22 cellular contexts compared by ENCODE assay signal in genomic region chr6:53912661-53913060, GRCh38.
"Had no signal": no experiment of that assay in that cellular context is flagged by ENCODE, and none has a peak within 500 bp of the region (broad histone marks: within the 10 kb centered on the region; RNA-seq: fewer than 3 reads in every experiment).

No MANE protein-coding gene starts in this region.

- ATAC-seq: gastrocnemius medialis; left cardiac atrium; left ventricle myocardium superior; naive thymus-derived CD8-positive, alpha-beta T cell; stimulated activated naive B cell treated with anti-CD40 and anti-IgM and Interleukin-4, amounts not matched to agents 10 μg/mL and 1 μg/mL and 100 μg/mL, for 72 hours; stimulated activated naive CD8-positive, alpha-beta T cell treated with anti-CD3 and anti-CD28 coated beads, Interleukin-15, amount 100 ng/mL, for 72 hours had no signal

- H3K27ac ChIP-seq: colonic mucosa, gastrocnemius medialis, neutrophil, right atrium auricular region, sigmoid colon, skin epidermis, thyroid gland had no signal

- H3K27ac Mint-ChIP-seq: endodermal cell; immature natural killer cell; naive thymus-derived CD8-positive, alpha-beta T cell; stimulated activated naive B cell treated with anti-CD40 and anti-IgM and Interleukin-4, amounts not matched to agents 10 μg/mL and 1 μg/mL and 100 μg/mL, for 72 hours; stimulated activated naive CD8-positive, alpha-beta T cell treated with anti-CD3 and anti-CD28 coated beads, Interleukin-15, amount 100 ng/mL, for 72 hours; type B pancreatic cell had no signal

- H3K36me3 ChIP-seq: colonic mucosa, gastrocnemius medialis, right atrium auricular region had no signal

- H3K9me3 Mint-ChIP-seq: endodermal cell; immature natural killer cell; naive thymus-derived CD8-positive, alpha-beta T cell; stimulated activated naive B cell treated with anti-CD40 and anti-IgM and Interleukin-4, amounts not matched to agents 10 μg/mL and 1 μg/mL and 100 μg/mL, for 72 hours; stimulated activated naive CD8-positive, alpha-beta T cell treated with anti-CD3 and anti-CD28 coated beads, Interleukin-15, amount 100 ng/mL, for 72 hours; type B pancreatic cell had no signal

- H3K4me1 Mint-ChIP-seq: immature natural killer cell; naive thymus-derived CD8-positive, alpha-beta T cell; stimulated activated naive CD8-positive, alpha-beta T cell treated with anti-CD3 and anti-CD28 coated beads, Interleukin-15, amount 100 ng/mL, for 72 hours had no signal

- H3K4me3 ChIP-seq: colonic mucosa, gastrocnemius medialis, mucosa of descending colon, right atrium auricular region, sigmoid colon, skin epidermis, thyroid gland had no signal

- H3K27me3 Mint-ChIP-seq: naive thymus-derived CD8-positive, alpha-beta T cell; stimulated activated naive B cell treated with anti-CD40 and anti-IgM and Interleukin-4, amounts not matched to agents 10 μg/mL and 1 μg/mL and 100 μg/mL, for 72 hours; stimulated activated naive CD8-positive, alpha-beta T cell treated with anti-CD3 and anti-CD28 coated beads, Interleukin-15, amount 100 ng/mL, for 72 hours; type B pancreatic cell had no signal

- DNase-seq: cerebellar nuclear complex; colonic mucosa; dermis blood vessel endothelial cell; effector CD4-positive, alpha-beta T cell; endodermal cell; gastrocnemius medialis; glutamatergic neuron; immature natural killer cell; left cardiac atrium; left ventricle myocardium superior; mucosa of descending colon; naive thymus-derived CD8-positive, alpha-beta T cell; sigmoid colon; stimulated activated CD4-positive, alpha-beta T cell treated with anti-CD3 and anti-CD28 coated beads, Interleukin-2, amount 100 ng/mL, for 24 hours; stimulated activated CD4-positive, alpha-beta T cell treated with anti-CD3 and anti-CD28 coated beads, Interleukin-4, amount 100 ng/mL, for 4 hours; stimulated activated naive B cell treated with anti-CD40 and anti-IgM and Interleukin-4, amounts not matched to agents 10 μg/mL and 1 μg/mL and 100 μg/mL, for 72 hours; stimulated activated naive CD8-positive, alpha-beta T cell treated with anti-CD3 and anti-CD28 coated beads, Interleukin-15, amount 100 ng/mL, for 72 hours; thyroid gland had no signal

- H3K4me3 Mint-ChIP-seq: endodermal cell; immature natural killer cell; naive thymus-derived CD8-positive, alpha-beta T cell; stimulated activated naive B cell treated with anti-CD40 and anti-IgM and Interleukin-4, amounts not matched to agents 10 μg/mL and 1 μg/mL and 100 μg/mL, for 72 hours; stimulated activated naive CD8-positive, alpha-beta T cell treated with anti-CD3 and anti-CD28 coated beads, Interleukin-15, amount 100 ng/mL, for 72 hours; type B pancreatic cell had no signal

- H3K27me3 ChIP-seq: colonic mucosa, gastrocnemius medialis, neutrophil, right atrium auricular region, sigmoid colon, thyroid gland had no signal
